ENCODE assay signal across 8 cellular contexts in the genomic region with DNA sequence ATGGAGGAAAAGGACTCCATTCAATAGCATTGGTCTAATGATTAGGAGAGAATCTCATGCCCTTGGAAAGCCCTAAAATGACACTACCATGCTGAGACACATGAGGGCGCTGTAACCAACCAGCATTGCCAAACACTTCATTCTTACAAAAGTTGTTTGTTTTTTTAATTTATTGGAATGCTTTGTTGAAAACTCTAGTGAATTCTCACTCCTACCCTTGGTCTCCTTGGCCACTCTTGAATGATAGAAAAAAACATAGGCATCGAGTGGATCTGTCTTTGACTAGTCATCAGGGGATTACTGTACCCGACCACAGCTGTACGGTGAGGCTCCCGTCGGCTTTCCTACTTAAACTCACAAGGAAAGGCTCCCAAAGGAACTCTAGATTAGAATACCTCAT. TPM values are rescaled to one million over a fixed set of nuclear protein-coding genes. Genes with fewer than 3 reads are reported as not detected.
DNase-seq lines count a peak whose midpoint lies in the region; TF ChIP-seq lines count a peak whose summit lies in the region.

No MANE protein-coding gene starts in this region.

- no peak overlapping the region for H2BK5ac ChIP-seq in neuronal stem cell (ENCODE audit: low read length)

- no peaks in the 10 kb centered on the region for H3K79me1 ChIP-seq in neuronal stem cell (ENCODE audit: low read depth, low read length)

- H3K4me1 ChIP-seq in esophagus squamous epithelium, result peaks cover 0 to 13% (median 0%) of the 10 kb centered on the region in 3 donors
- peaks cover 5 to 12% of the 10 kb centered on the region in 2 donors for H3K4me1 ChIP-seq in neuronal stem cell (ENCODE audit: control insufficient read depth in 2 of 2, insufficient read depth in 1 of 2, low read depth in 1 of 2, low read length in 2 of 2)
- peaks cover 4 to 60% (median 28%) of the 10 kb centered on the region in 4 donors for H3K4me1 ChIP-seq in tibial nerve

- no peak overlapping the region for H3K14ac ChIP-seq in neuronal stem cell (ENCODE audit: low read length)

- no peak overlapping the region for H3K4me3 ChIP-seq in GM06990 (replicated peaks; ENCODE audit: low read depth, low read length)
- no peak overlapping the region for H3K4me3 ChIP-seq in esophagus squamous epithelium
- no peak overlapping the region for H3K4me3 ChIP-seq in neuronal stem cell (ENCODE audit: low read length in 2 of 2)
- no peak overlapping the region for H3K4me3 ChIP-seq in tibial nerve

- TF ChIP-seq CTCF in GM06990 (IDR thresholded peaks at IDR 0.05; ENCODE audit: insufficient read depth, low read length, poor library complexity, severe bottlenecking) (peak; percentile 74), esophagus squamous epithelium (IDR thresholded peaks at IDR 0.05) (peak in 5 of 6 experiments; percentile 38 to 74 (median 67)), tibial nerve (IDR thresholded peaks at IDR 0.05) (peak; percentile 64 to 78 (median 74))

- H3K27me3 ChIP-seq in GM06990 (replicated peaks; ENCODE audit: control insufficient read depth, insufficient read depth, low read length) (no peaks in the 10 kb centered on the region), esophagus squamous epithelium (no peaks in the 10 kb centered on the region), neuronal stem cell (ENCODE audit: control insufficient read depth in 3 of 3, insufficient read depth in 3 of 3, low read depth in 1 of 3, low read length in 3 of 3) (no peaks in the 10 kb centered on the region), tibial nerve (no peaks in the 10 kb centered on the region)

- WGBS in esophagus squamous epithelium, 2 donors, result 68 to 80% methylated on average over 5 to 6 of the region's 6 CpGs
- whole genome bisulfite sequencing in neuronal stem cell (ENCODE audit: extremely low coverage in 2 of 2, insufficient read length in 2 of 2, insufficient replicate concordance in 1 of 2), 2 donors, result no CpG with 5 or more reads among the region's 6 CpGs
- 35 to 41% methylated on average over 6 of the region's 6 CpGs for whole genome bisulfite sequencing in tibial nerve, 2 donors

- TF ChIP-seq POLR2A in esophagus squamous epithelium (IDR thresholded peaks at IDR 0.05), result no peak
- no peak for TF ChIP-seq POLR2A in tibial nerve (IDR thresholded peaks at IDR 0.05)

- H2AK5ac ChIP-seq in neuronal stem cell (ENCODE audit: low read depth, low read length), result no peak overlapping the region

- intact Hi-C loops in esophagus squamous epithelium (cut with DNase I), result loop anchor here (10.0 kb wide), 1 partner anchor 146 kb away; no protein-coding TSS in a partner anchor

- no peak overlapping the region for H3K4ac ChIP-seq in neuronal stem cell (ENCODE audit: low read length)

- H2BK15ac ChIP-seq in neuronal stem cell (ENCODE audit: low read length), result no peak overlapping the region

- no peak overlapping the region for H3K23ac ChIP-seq in neuronal stem cell (ENCODE audit: low read depth, low read length, poor library complexity)

- no peak overlapping the region for H4K8ac ChIP-seq in neuronal stem cell (ENCODE audit: low read depth, low read length)

- H3K27ac ChIP-seq in esophagus squamous epithelium, result peak overlapping the region in 2 of 4 donors; percentile 5 to 18
- H3K27ac ChIP-seq in neuronal stem cell (replicated peaks; ENCODE audit: low read length), result no peak overlapping the region
- peak overlapping the region; percentile 38 to 86 (median 63) for H3K27ac ChIP-seq in tibial nerve

- no peak overlapping the region for H2AFZ ChIP-seq in neuronal stem cell (ENCODE audit: low read length)

- no peak overlapping the region for H2BK12ac ChIP-seq in neuronal stem cell (ENCODE audit: low read length)

- H2BK120ac ChIP-seq in neuronal stem cell (ENCODE audit: low read depth, low read length), result no peak overlapping the region

- H3K36me3 ChIP-seq in GM06990 (ENCODE audit: control insufficient read depth, insufficient read depth, low read length), result no peaks in the 10 kb centered on the region
- no peaks in the 10 kb centered on the region for H3K36me3 ChIP-seq in esophagus squamous epithelium
- H3K36me3 ChIP-seq in neuronal stem cell (replicated peaks in 1 of 2; ENCODE audit: control insufficient read depth in 2 of 2, insufficient read depth in 2 of 2, low read length in 2 of 2), result no peaks in the 10 kb centered on the region
- H3K36me3 ChIP-seq in tibial nerve, result no peaks in the 10 kb centered on the region

- no peak overlapping the region for H3K9ac ChIP-seq in neuronal stem cell (ENCODE audit: low read depth, low read length, poor library complexity)

- TF ChIP-seq EP300 in tibial nerve (IDR thresholded peaks at IDR 0.05), result no peak

- H3K9me3 ChIP-seq in esophagus squamous epithelium, result no peaks in the 10 kb centered on the region
- no peaks in the 10 kb centered on the region for H3K9me3 ChIP-seq in neuronal stem cell (replicated peaks in 1 of 2; ENCODE audit: control insufficient read depth in 2 of 2, insufficient read depth in 1 of 2, low read depth in 1 of 2, low read length in 2 of 2)
- no peaks in the 10 kb centered on the region for H3K9me3 ChIP-seq in tibial nerve

- DNase-seq in GM06990 (ENCODE audit: extremely low read depth, insufficient read length) (no peak), M059J (ENCODE audit: low read depth) (peak; percentile 51), esophagus squamous epithelium (lab: John Stamatoyannopoulos, UW) (no peak), neuronal stem cell (ENCODE audit: low spot score) (peak; percentile 41), tibial nerve (ENCODE audit: low spot score in 2 of 2) (peak; percentile 57 to 79), NCI-H187 treated with DMSO at 0.1 percent for 48 hours (lab: John Stamatoyannopoulos, UW) (no peak), NCI-H1092 treated with DMSO at 0.1 percent for 48 hours (lab: John Stamatoyannopoulos, UW) (no peak)
- DNase-seq in activated CD8-positive, alpha-beta memory T cell treated with anti-CD3 and anti-CD28 coated beads for 48 hours (ENCODE audit: low read depth in 2 of 3, low spot score in 2 of 3), result peak in 2 of 3 experiments; percentile 15 to 41

- H4K91ac ChIP-seq in neuronal stem cell (ENCODE audit: low read depth, low read length, poor library complexity), result no peak overlapping the region

- no peak overlapping the region for H3K18ac ChIP-seq in neuronal stem cell (ENCODE audit: low read length)

- no peak overlapping the region for H3K4me2 ChIP-seq in neuronal stem cell (ENCODE audit: insufficient read depth, low read length, poor library complexity, severe bottlenecking)

RNA-seq across cellular contexts. Expression of a gene that starts 29.3 kb away (rescaled TPM):
- 152 and 462 TPM in 2 replicates for total RNA-seq in M059J (2014; rRNA removed; shearing (Covaris generic))
- 100 to 1,000 TPM in 3 of 4 donors, 10 to 100 TPM in 1; 52.5 to 214 (median 145) TPM for total RNA-seq in esophagus squamous epithelium
- polyA plus RNA-seq in neuronal stem cell (2013, experiment 1 of 2), result 59.4 TPM
- polyA plus RNA-seq in neuronal stem cell (2013, experiment 2 of 2), result 63.0 TPM
- total RNA-seq in tibial nerve, result 100 to 1,000 TPM; 208 to 639 (median 443) TPM

RNA-seq across cellular contexts. Expression of a gene that starts 55.2 kb away (rescaled TPM):
- total RNA-seq in M059J (2014; rRNA removed; shearing (Covaris generic)), result 93.5 and 96.6 TPM in 2 replicates
- 10 to 100 TPM; 39.0 to 79.3 (median 60.1) TPM for total RNA-seq in esophagus squamous epithelium
- polyA plus RNA-seq in neuronal stem cell (2013, experiment 1 of 2), result 42.0 TPM
- 39.6 TPM for polyA plus RNA-seq in neuronal stem cell (2013, experiment 2 of 2)
- total RNA-seq in tibial nerve, result 10 to 100 TPM; 41.0 to 99.3 (median 62.4) TPM

Comparison
In these comparisons a context has a peak if more than half of its experiments do, and no peak if none do; other contexts are left out.
1. DNase-seq: peak in M059J (single experiment), activated CD8-positive, alpha-beta memory T cell treated with anti-CD3 and anti-CD28 coated beads for 48 hours (2 of 3), neuronal stem cell (single experiment) and tibial nerve (2 of 2); none in GM06990 (single experiment), esophagus squamous epithelium (single experiment), NCI-H187 treated with DMSO at 0.1 percent for 48 hours (single experiment) and NCI-H1092 treated with DMSO at 0.1 percent for 48 hours (single experiment).
2. Peak in every context shown above with its lines, with median percentiles within 50 percentile points of each other: CTCF ChIP-seq.